In the genomic region with DNA sequence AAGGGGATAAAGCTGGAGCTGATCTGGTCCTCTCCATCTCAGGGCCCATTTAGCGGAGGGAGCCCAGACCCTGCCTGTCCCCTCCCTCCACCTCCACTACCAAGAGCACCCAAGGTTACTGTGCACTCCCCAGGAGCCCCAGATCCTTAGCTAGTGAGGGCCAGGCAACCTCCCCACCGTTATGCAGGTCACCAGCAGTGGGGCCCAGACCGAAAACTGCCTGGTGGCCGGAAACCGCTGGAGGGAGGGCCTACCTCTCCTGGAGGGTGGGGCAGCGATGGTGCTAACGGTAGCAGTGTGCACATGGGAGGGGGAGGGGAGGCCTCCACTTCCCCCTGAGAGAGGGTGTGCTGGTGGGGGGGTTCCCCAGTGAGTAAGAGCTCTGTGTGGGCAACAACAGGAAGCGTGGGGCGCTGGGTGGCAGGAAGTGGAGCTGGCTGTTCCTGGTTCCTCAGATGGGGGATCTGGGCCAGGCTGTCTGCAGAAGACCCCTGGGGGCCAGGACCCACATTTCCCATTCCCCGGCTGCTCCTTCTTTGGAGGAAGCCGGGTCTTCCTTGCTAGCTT, we compare ENCODE assay signal across 8 cellular contexts. TPM values are rescaled to one million over a fixed set of nuclear protein-coding genes. Genes with fewer than 3 reads are reported as not detected.
DNase-seq lines count a peak whose midpoint lies in the region; ATAC-seq, FAIRE-seq and TF ChIP-seq lines count a peak whose summit lies in the region.

No MANE protein-coding gene starts in this region.

- H3K27me3 ChIP-seq in prostate gland (replicated peaks; ENCODE audit: insufficient read depth) = no peaks in the 10 kb centered on the region

- no peak overlapping the region for H3K27ac ChIP-seq in prostate gland

- peak; percentile 96 for FAIRE-seq in GM12892 (lab: Jason Lieb, UNC)

- H3K9me3 ChIP-seq in prostate gland = no peaks in the 10 kb centered on the region

- no peaks in the 10 kb centered on the region for H3K27me3 Mint-ChIP-seq in activated naive CD4-positive, alpha-beta T cell treated with anti-CD3 and anti-CD28 coated beads for 36 hours (ENCODE audit: low read depth)
- H3K27me3 Mint-ChIP-seq in type B pancreatic cell = peaks cover 43% of the 10 kb centered on the region

- CTCF ChIA-PET in activated naive CD4-positive, alpha-beta T cell treated with anti-CD3 and anti-CD28 coated beads for 36 hours (lab: Charles Lee) = interaction anchor here (0.8 to 15.6 kb wide), 10 partner anchors 7 to 91 kb away, joined by 3 to 412 read pairs (median 4); a partner anchor contains a TSS

- H3K9me3 Mint-ChIP-seq in activated naive CD4-positive, alpha-beta T cell treated with anti-CD3 and anti-CD28 coated beads for 36 hours = no peaks in the 10 kb centered on the region
- H3K9me3 Mint-ChIP-seq in type B pancreatic cell = no peaks in the 10 kb centered on the region

- TF ChIP-seq CTCF in prostate gland (IDR thresholded peaks at IDR 0.05) = no peak
- TF ChIP-seq CTCF in type B pancreatic cell (conservative IDR thresholded peaks at IDR 0.05) = no peak

- DNase-seq in GM12892 (ENCODE audit: insufficient read length) (peak; percentile 81), SIG-M5 (lab: John Stamatoyannopoulos, UW) (peak; percentile 80), left lobe of liver (ENCODE audit: low spot score) (no peak), prostate gland (ENCODE audit: low spot score) (no peak), type B pancreatic cell (ENCODE audit: extremely low spot score, unreplicated experiment) (no peak)
- DNase-seq in activated naive CD4-positive, alpha-beta T cell treated with anti-CD3 and anti-CD28 coated beads for 36 hours = peak; percentile 99
- peak; percentile 77 for DNase-seq in stimulated activated CD8-positive, alpha-beta memory T cell treated with anti-CD3 and anti-CD28 coated beads, Interleukin-15, amount 100 ng/mL, for 24 hours (ENCODE audit: low read depth)

- WGBS in prostate gland = 79% methylated on average over 11 of the region's 11 CpGs

- peaks cover 59% of the 10 kb centered on the region for H3K4me1 Mint-ChIP-seq in activated naive CD4-positive, alpha-beta T cell treated with anti-CD3 and anti-CD28 coated beads for 36 hours (ENCODE audit: low read depth)
- H3K4me1 Mint-ChIP-seq in type B pancreatic cell (ENCODE audit: unreplicated experiment) = no peaks in the 10 kb centered on the region

- H3K4me1 ChIP-seq in prostate gland (replicated peaks) = no peaks in the 10 kb centered on the region

- peaks cover 32% of the 10 kb centered on the region for H3K36me3 Mint-ChIP-seq in activated naive CD4-positive, alpha-beta T cell treated with anti-CD3 and anti-CD28 coated beads for 36 hours (ENCODE audit: low read depth)
- no peaks in the 10 kb centered on the region for H3K36me3 Mint-ChIP-seq in type B pancreatic cell

- H3K4me3 ChIP-seq in prostate gland = no peak overlapping the region

- TF ChIP-seq POLR2A in GM12892 (IDR thresholded peaks at IDR 0.05; ENCODE audit: low read depth, low read length) = peak; percentile 96
- no peak for TF ChIP-seq POLR2A in prostate gland (IDR thresholded peaks at IDR 0.05)

- no peaks in the 10 kb centered on the region for H3K36me3 ChIP-seq in prostate gland

- peak overlapping the region; percentile 100 for H3K4me3 Mint-ChIP-seq in activated naive CD4-positive, alpha-beta T cell treated with anti-CD3 and anti-CD28 coated beads for 36 hours
- H3K4me3 Mint-ChIP-seq in type B pancreatic cell = no peak overlapping the region

- intact Hi-C loops in activated naive CD4-positive, alpha-beta T cell treated with anti-CD3 and anti-CD28 coated beads for 36 hours (cut with micrococcal nuclease) = loop anchor here (1.0 to 10.0 kb wide), 7 partner anchors 9 to 1011 kb away; a partner anchor contains a TSS
- intact Hi-C loops in prostate gland (cut with DNase I) = no loop called here

- peak; percentile 43 for ATAC-seq in HG02970 (IDR thresholded peaks at IDR 0.05; ENCODE audit: low FRiP score, unreplicated experiment)
- ATAC-seq in left lobe of liver = peak; percentile 51

- peak overlapping the region; percentile 100 for H3K27ac Mint-ChIP-seq in activated naive CD4-positive, alpha-beta T cell treated with anti-CD3 and anti-CD28 coated beads for 36 hours
- no peak overlapping the region for H3K27ac Mint-ChIP-seq in type B pancreatic cell

RNA-seq across cellular contexts. Expression of a gene that starts 4.4 kb away (rescaled TPM):
- polyA plus RNA-seq in GM12892 (2012; ENCODE audit: missing spikeins) = 54.8 TPM
- 100 to 1,000 TPM; 228 to 242 TPM for total RNA-seq in activated naive CD4-positive, alpha-beta T cell treated with anti-CD3 and anti-CD28 coated beads for 36 hours
- 3.4 TPM for total RNA-seq in left lobe of liver
- total RNA-seq in prostate gland = 10 to 100 TPM in 1 of 2 donors, 1 to 10 TPM in 1; 3.6 to 12.2 TPM
- total RNA-seq in type B pancreatic cell (ENCODE audit: low replicate concordance) = 1.9 and 6.0 TPM in 2 replicates

RNA-seq across cellular contexts. Expression of a gene that starts 35.8 kb away (rescaled TPM):
- 0.74 TPM for polyA plus RNA-seq in GM12892 (2012; ENCODE audit: missing spikeins)
- total RNA-seq in activated naive CD4-positive, alpha-beta T cell treated with anti-CD3 and anti-CD28 coated beads for 36 hours = under 1 TPM in 1 of 2 experiments, not detected in 1; 0.12 TPM
- total RNA-seq in left lobe of liver (not detected), prostate gland (1 to 10 TPM in 1 of 2 donors, not detected in 1; 3.2 TPM), type B pancreatic cell (ENCODE audit: low replicate concordance) (not detected in 2 replicates)

Comparison
In these comparisons a context has a peak if more than half of its experiments do, and no peak if none do; other contexts are left out.
1. DNase-seq: peak in GM12892 (single experiment), SIG-M5 (single experiment), activated naive CD4-positive, alpha-beta T cell treated with anti-CD3 and anti-CD28 coated beads for 36 hours (single experiment) and stimulated activated CD8-positive, alpha-beta memory T cell treated with anti-CD3 and anti-CD28 coated beads, Interleukin-15, amount 100 ng/mL, for 24 hours (single experiment); none in left lobe of liver (single experiment), prostate gland (single experiment) and type B pancreatic cell (single experiment).
2. RNA of a gene that starts 4.4 kb away (total RNA-seq): 228 to 242 TPM in activated naive CD4-positive, alpha-beta T cell treated with anti-CD3 and anti-CD28 coated beads for 36 hours; 3.6 to 12.2 TPM in prostate gland, 3.4 TPM in left lobe of liver (single experiment) and 1.9 to 6.0 TPM in type B pancreatic cell; every median in the first group is over 10 times any median in the second.